In genomic region chr3:128481438-128481942, GRCh38 we compare ENCODE assay signal across 1 cellular context.
TF ChIP-seq lines count a peak whose summit lies in the region.

No MANE protein-coding gene starts in this region.

TF ChIP-seq in H1, 55 proteins besides CTCF, POLR2A, EP300 and RAD21:
- TF ChIP-seq PHF8 (conservative IDR thresholded peaks at IDR 0.05; ENCODE audit: low read depth, low read length) = no peak
- TF ChIP-seq CHD2 (IDR thresholded peaks at IDR 0.05; ENCODE audit: low read length) = no peak
- TF ChIP-seq POLR2AphosphoS5 (IDR thresholded peaks at IDR 0.05; ENCODE audit: low read depth, low read length) = no peak
- peak; percentile 10 for TF ChIP-seq EZH2 (IDR thresholded peaks at IDR 0.05; ENCODE audit: low read depth, low read length, severe bottlenecking)
- TF ChIP-seq SUZ12 (IDR thresholded peaks at IDR 0.05; ENCODE audit: low read length) = peak; percentile 17
